ENCODE assay signal across 29 cellular contexts in genomic region chr2:12440731-12441130, GRCh38.
DNase-seq lines count a peak whose midpoint lies in the region; TF ChIP-seq lines count a peak whose summit lies in the region.
"Had no signal": no experiment of that assay in that cellular context is flagged by ENCODE, and none has a peak within 500 bp of the region (broad histone marks: within the 10 kb centered on the region; RNA-seq: fewer than 3 reads in every experiment).

No MANE protein-coding gene starts in this region.

- H2AFZ ChIP-seq in MM.1S (ENCODE audit: low read length), result no peak overlapping the region
- H2AFZ ChIP-seq: hepatocyte had no signal

- no peak overlapping the region for H3K4me3 Mint-ChIP-seq in activated CD4-positive, alpha-beta T cell treated with anti-CD3 and anti-CD28 coated beads, Interleukin-2, amount 10 ng/mL, durations not matched to agents 24 days and 14 days
- H3K4me3 Mint-ChIP-seq in activated CD4-positive, alpha-beta T cell treated with anti-CD3 and anti-CD28 coated beads, Interleukin-2, amount 10 ng/mL, durations not matched to agents 7 days and 5 days, result no peak overlapping the region
- H3K4me3 Mint-ChIP-seq in glutamatergic neuron (ENCODE audit: unreplicated experiment), result no peak overlapping the region
- H3K4me3 Mint-ChIP-seq: CD8-positive, alpha-beta memory T cell; immature natural killer cell; mesothelial cell of epicardium; naive thymus-derived CD8-positive, alpha-beta T cell had no signal

- no peaks in the 10 kb centered on the region for H3F3A ChIP-seq in MM.1S (ENCODE audit: insufficient read depth, low read length)

- H3K36me3 Mint-ChIP-seq in activated CD4-positive, alpha-beta T cell treated with anti-CD3 and anti-CD28 coated beads, Interleukin-2, amount 10 ng/mL, durations not matched to agents 24 days and 14 days (ENCODE audit: low read depth), result no peaks in the 10 kb centered on the region
- peaks cover 4% of the 10 kb centered on the region for H3K36me3 Mint-ChIP-seq in activated CD4-positive, alpha-beta T cell treated with anti-CD3 and anti-CD28 coated beads, Interleukin-2, amount 10 ng/mL, durations not matched to agents 7 days and 5 days (ENCODE audit: low read depth)
- no peaks in the 10 kb centered on the region for H3K36me3 Mint-ChIP-seq in glutamatergic neuron (ENCODE audit: unreplicated experiment)
- H3K36me3 Mint-ChIP-seq: immature natural killer cell; mesothelial cell of epicardium; naive thymus-derived CD8-positive, alpha-beta T cell had no signal

- POLR2A ChIA-PET in activated CD4-positive, alpha-beta T cell treated with anti-CD3 and anti-CD28 coated beads, Interleukin-2, amount 10 ng/mL, durations not matched to agents 7 days and 5 days (lab: Charles Lee), result no interaction called here

- no peaks in the 10 kb centered on the region for H4K20me1 ChIP-seq in MM.1S (ENCODE audit: insufficient read depth, low read length)

- WGBS in sigmoid colon, 2 donors, result 86 to 89% methylated on average over 4 of the region's 4 CpGs

- no peak overlapping the region for H3K9ac ChIP-seq in MM.1S (ENCODE audit: low read length)

- H3K4me1 ChIP-seq in tibial artery (peaks cover 0 to 38% (median 9%) of the 10 kb centered on the region in 4 donors), sigmoid colon (peaks cover 0 to 11% (median 4%) of the 10 kb centered on the region in 4 donors), MM.1S (ENCODE audit: low read length) (no peaks in the 10 kb centered on the region)
- H3K4me1 ChIP-seq: Peyer's patch, tibial nerve had no signal

- H3K9me2 ChIP-seq in MM.1S (replicated peaks; ENCODE audit: insufficient read depth, low read length), result no peaks in the 10 kb centered on the region

- H3K27me3 Mint-ChIP-seq in activated CD4-positive, alpha-beta T cell treated with anti-CD3 and anti-CD28 coated beads, Interleukin-2, amount 10 ng/mL, durations not matched to agents 24 days and 14 days, result no peaks in the 10 kb centered on the region
- no peaks in the 10 kb centered on the region for H3K27me3 Mint-ChIP-seq in activated CD4-positive, alpha-beta T cell treated with anti-CD3 and anti-CD28 coated beads, Interleukin-2, amount 10 ng/mL, durations not matched to agents 7 days and 5 days
- no peaks in the 10 kb centered on the region for H3K27me3 Mint-ChIP-seq in glutamatergic neuron (ENCODE audit: unreplicated experiment)
- H3K27me3 Mint-ChIP-seq: CD8-positive, alpha-beta memory T cell; naive thymus-derived CD8-positive, alpha-beta T cell had no signal

- H3K27me3 ChIP-seq in tibial artery (no peaks in the 10 kb centered on the region), sigmoid colon (no peaks in the 10 kb centered on the region), MM.1S (replicated peaks; ENCODE audit: insufficient read depth, low read length) (no peaks in the 10 kb centered on the region)
- H3K27me3 ChIP-seq: foreskin keratinocyte, hepatocyte, Peyer's patch, tibial nerve had no signal

- peak; percentile 40 for DNase-seq in activated CD4-positive, alpha-beta T cell treated with anti-CD3 and anti-CD28 coated beads, Interleukin-2, amount 10 ng/mL, durations not matched to agents 24 days and 14 days
- DNase-seq in activated CD4-positive, alpha-beta T cell treated with anti-CD3 and anti-CD28 coated beads, Interleukin-2, amount 10 ng/mL, durations not matched to agents 7 days and 5 days, result no peak
- DNase-seq in NCI-H187 treated with DMSO at 0.1 percent for 48 hours (lab: John Stamatoyannopoulos, UW) (peak; percentile 29), glutamatergic neuron (peak; percentile 33), tibial artery (no peak), NCI-H1048 (lab: John Stamatoyannopoulos, UW) (no peak), sigmoid colon (no peak), MM.1S (no peak)
- DNase-seq: activated naive CD4-positive, alpha-beta T cell treated with anti-CD3 and anti-CD28 coated beads, Interleukin-2, amount 50 U/mL, for 16 hours; anterior cingulate cortex; CD8-positive, alpha-beta memory T cell; DMS79; effector CD8-positive, alpha-beta T cell; foreskin keratinocyte; immature natural killer cell; left ventricle myocardium inferior; MV-4-11; naive thymus-derived CD8-positive, alpha-beta T cell; NCI-H1694; NCI-H524; Peyer's patch; SHP77 treated with DMSO at 0.1 percent for 48 hours; stimulated activated CD4-positive, alpha-beta T cell treated with anti-CD3 and anti-CD28 coated beads, Interleukin-2, amount 100 ng/mL, for 24 hours; T1000 had no signal

- no peak for TF ChIP-seq EP300 in sigmoid colon (IDR thresholded peaks at IDR 0.05)

- H3K36me3 ChIP-seq in tibial artery (no peaks in the 10 kb centered on the region), sigmoid colon (no peaks in the 10 kb centered on the region), MM.1S (replicated peaks; ENCODE audit: insufficient read depth, low read length) (no peaks in the 10 kb centered on the region)
- H3K36me3 ChIP-seq: left ventricle myocardium inferior, Peyer's patch, tibial nerve had no signal

- TF ChIP-seq CTCF in glutamatergic neuron (IDR thresholded peaks at IDR 0.05; ENCODE audit: partially characterized antibody, unreplicated experiment) (no peak), tibial artery (IDR thresholded peaks at IDR 0.05) (no peak), sigmoid colon (IDR thresholded peaks at IDR 0.05) (no peak), MM.1S (IDR thresholded peaks at IDR 0.05; ENCODE audit: low read length) (no peak)

- H3K9me3 Mint-ChIP-seq in activated CD4-positive, alpha-beta T cell treated with anti-CD3 and anti-CD28 coated beads, Interleukin-2, amount 10 ng/mL, durations not matched to agents 24 days and 14 days, result peaks cover 3% of the 10 kb centered on the region
- H3K9me3 Mint-ChIP-seq in activated CD4-positive, alpha-beta T cell treated with anti-CD3 and anti-CD28 coated beads, Interleukin-2, amount 10 ng/mL, durations not matched to agents 7 days and 5 days, result peaks cover 5% of the 10 kb centered on the region
- H3K9me3 Mint-ChIP-seq in glutamatergic neuron (ENCODE audit: unreplicated experiment), result no peaks in the 10 kb centered on the region
- H3K9me3 Mint-ChIP-seq: CD8-positive, alpha-beta memory T cell; immature natural killer cell; mesothelial cell of epicardium; naive thymus-derived CD8-positive, alpha-beta T cell had no signal

- H3K4me1 Mint-ChIP-seq in activated CD4-positive, alpha-beta T cell treated with anti-CD3 and anti-CD28 coated beads, Interleukin-2, amount 10 ng/mL, durations not matched to agents 24 days and 14 days, result peaks cover 17% of the 10 kb centered on the region
- H3K4me1 Mint-ChIP-seq in activated CD4-positive, alpha-beta T cell treated with anti-CD3 and anti-CD28 coated beads, Interleukin-2, amount 10 ng/mL, durations not matched to agents 7 days and 5 days, result peaks cover 29% of the 10 kb centered on the region
- H3K4me1 Mint-ChIP-seq in glutamatergic neuron (ENCODE audit: low read depth, unreplicated experiment), result peaks cover 9% of the 10 kb centered on the region

- no peak for TF ChIP-seq POLR2A in sigmoid colon (IDR thresholded peaks at IDR 0.05)

- intact Hi-C loops in activated CD4-positive, alpha-beta T cell treated with anti-CD3 and anti-CD28 coated beads, Interleukin-2, amount 10 ng/mL, durations not matched to agents 24 days and 14 days (cut with micrococcal nuclease), result no loop called here
- intact Hi-C loops in tibial artery (cut with DNase I; ENCODE audit: low total_unique reads), result no loop called here
- intact Hi-C loops in sigmoid colon (cut with DNase I), result no loop called here

- H3K4me2 ChIP-seq in MM.1S (ENCODE audit: low read depth, low read length), result no peak overlapping the region
- H3K4me2 ChIP-seq: hepatocyte, smooth muscle cell had no signal

- H3K4me3 ChIP-seq in tibial artery, result no peak overlapping the region
- H3K4me3 ChIP-seq in sigmoid colon, result no peak overlapping the region
- H3K4me3 ChIP-seq in MM.1S (ENCODE audit: low read length), result no peak overlapping the region
- H3K4me3 ChIP-seq: hepatocyte, K562, left ventricle myocardium inferior, Peyer's patch, smooth muscle cell, tibial nerve had no signal

- H3K79me2 ChIP-seq in MM.1S (ENCODE audit: low read length), result no peaks in the 10 kb centered on the region
- H3K79me2 ChIP-seq: hepatocyte had no signal

- no peak overlapping the region for H3K27ac Mint-ChIP-seq in activated CD4-positive, alpha-beta T cell treated with anti-CD3 and anti-CD28 coated beads, Interleukin-2, amount 10 ng/mL, durations not matched to agents 24 days and 14 days
- H3K27ac Mint-ChIP-seq in activated CD4-positive, alpha-beta T cell treated with anti-CD3 and anti-CD28 coated beads, Interleukin-2, amount 10 ng/mL, durations not matched to agents 7 days and 5 days, result no peak overlapping the region
- no peak overlapping the region for H3K27ac Mint-ChIP-seq in glutamatergic neuron (ENCODE audit: unreplicated experiment)
- H3K27ac Mint-ChIP-seq: CD8-positive, alpha-beta memory T cell; immature natural killer cell; mesothelial cell of epicardium; naive thymus-derived CD8-positive, alpha-beta T cell had no signal

- CTCF ChIA-PET in activated CD4-positive, alpha-beta T cell treated with anti-CD3 and anti-CD28 coated beads, Interleukin-2, amount 10 ng/mL, durations not matched to agents 7 days and 5 days (lab: Charles Lee), result interaction anchor here (1.1 kb wide), 1 partner anchor 61 kb away, joined by 3 read pairs; no protein-coding TSS in a partner anchor

- H3K27ac ChIP-seq in tibial artery (peak overlapping the region; percentile 49 to 66), sigmoid colon (no peak overlapping the region), MM.1S (ENCODE audit: low read length) (no peak overlapping the region)
- H3K27ac ChIP-seq: foreskin keratinocyte, hepatocyte, left ventricle myocardium inferior, Peyer's patch, tibial nerve had no signal

- no peaks in the 10 kb centered on the region for H3K9me3 ChIP-seq in tibial artery
- H3K9me3 ChIP-seq in sigmoid colon, result no peaks in the 10 kb centered on the region
- no peaks in the 10 kb centered on the region for H3K9me3 ChIP-seq in MM.1S (replicated peaks; ENCODE audit: insufficient read depth, low read length)
- H3K9me3 ChIP-seq: left ventricle myocardium inferior, Peyer's patch, tibial nerve had no signal

Comparison
In these comparisons a context has a peak if more than half of its experiments do, and no peak if none do; other contexts are left out.
1. DNase-seq: peak in activated CD4-positive, alpha-beta T cell treated with anti-CD3 and anti-CD28 coated beads, Interleukin-2, amount 10 ng/mL, durations not matched to agents 24 days and 14 days (single experiment), NCI-H187 treated with DMSO at 0.1 percent for 48 hours (single experiment) and glutamatergic neuron (single experiment); none in activated CD4-positive, alpha-beta T cell treated with anti-CD3 and anti-CD28 coated beads, Interleukin-2, amount 10 ng/mL, durations not matched to agents 7 days and 5 days (single experiment), tibial artery (0 of 2), NCI-H1048 (single experiment), sigmoid colon (single experiment) and MM.1S (single experiment).
2. H3K27ac ChIP-seq: peak in tibial artery (2 of 2); none in sigmoid colon (0 of 4) and MM.1S (single experiment).